ENCODE assay signal across 8 cellular contexts in genomic region chr14:19162034-19162706, GRCh38.
DNase-seq lines count a peak whose midpoint lies in the region; ATAC-seq and TF ChIP-seq lines count a peak whose summit lies in the region.
"Not testable (repeated sequence)": the region's sequence is repeated elsewhere in the genome, so short reads cannot be mapped to it uniquely, and the experiment has no call there.

No MANE protein-coding gene starts in this region.

- H3K9ac ChIP-seq in endodermal cell (ENCODE audit: extremely low read depth, low read length, poor library complexity, severe bottlenecking), result not testable (repeated sequence)

- CTCF ChIA-PET in activated CD8-positive, alpha-beta T cell treated with anti-CD3 and anti-CD28 coated beads, Interleukin-2, amount 10 ng/mL, durations not matched to agents 7 days and 5 days (lab: Charles Lee), result not testable (repeated sequence)

- not testable (repeated sequence) for H3K9me3 Mint-ChIP-seq in activated CD8-positive, alpha-beta T cell treated with anti-CD3 and anti-CD28 coated beads, Interleukin-2, amount 10 ng/mL, durations not matched to agents 7 days and 5 days (ENCODE audit: insufficient read depth)
- H3K9me3 Mint-ChIP-seq in endodermal cell, result peaks cover 36% of the 10 kb centered on the region

- H3K4me3 ChIP-seq in endodermal cell (ENCODE audit: low read length), result not testable (repeated sequence)

- POLR2A ChIA-PET in activated CD8-positive, alpha-beta T cell treated with anti-CD3 and anti-CD28 coated beads, Interleukin-2, amount 10 ng/mL, durations not matched to agents 7 days and 5 days (lab: Charles Lee), result not testable (repeated sequence)

- not testable (repeated sequence) for H3K4me1 ChIP-seq in endodermal cell (ENCODE audit: control insufficient read depth, insufficient read depth, low read length)

- H3K36me3 Mint-ChIP-seq in activated CD8-positive, alpha-beta T cell treated with anti-CD3 and anti-CD28 coated beads, Interleukin-2, amount 10 ng/mL, durations not matched to agents 7 days and 5 days (ENCODE audit: low read depth); endodermal cell (ENCODE audit: low read depth): not testable (repeated sequence)

- not testable (repeated sequence) for TF ChIP-seq CTCF in endodermal cell (conservative IDR thresholded peaks at IDR 0.05)

- intact Hi-C loops in left ventricle myocardium superior (cut with micrococcal nuclease); sciatic nerve (cut with DNase I): not testable (repeated sequence)

- not testable (repeated sequence) for H3K36me3 ChIP-seq in endodermal cell (ENCODE audit: control insufficient read depth, insufficient read depth, low read length)

- H3K27me3 ChIP-seq in endodermal cell (ENCODE audit: control insufficient read depth, insufficient read depth, low read length, poor library complexity, severe bottlenecking), result not testable (repeated sequence)

- ATAC-seq in activated CD8-positive, alpha-beta T cell treated with anti-CD3 and anti-CD28 coated beads, Interleukin-2, amount 10 ng/mL, durations not matched to agents 7 days and 5 days; left ventricle myocardium superior; sciatic nerve: not testable (repeated sequence)

- 60 to 61% methylated on average over 5 of the region's 7 CpGs for WGBS in endodermal cell (ENCODE audit: insufficient coverage in 1 of 2, insufficient read length in 1 of 2), 2 experiments

- not testable (repeated sequence) for H3K27ac Mint-ChIP-seq in activated CD8-positive, alpha-beta T cell treated with anti-CD3 and anti-CD28 coated beads, Interleukin-2, amount 10 ng/mL, durations not matched to agents 7 days and 5 days; endodermal cell

- H3K27me3 Mint-ChIP-seq in activated CD8-positive, alpha-beta T cell treated with anti-CD3 and anti-CD28 coated beads, Interleukin-2, amount 10 ng/mL, durations not matched to agents 7 days and 5 days (ENCODE audit: low read depth); endodermal cell (ENCODE audit: insufficient read depth): not testable (repeated sequence)

- H3K4me1 Mint-ChIP-seq in activated CD8-positive, alpha-beta T cell treated with anti-CD3 and anti-CD28 coated beads, Interleukin-2, amount 10 ng/mL, durations not matched to agents 7 days and 5 days (ENCODE audit: low read depth); endodermal cell: not testable (repeated sequence)

- H3K4me3 Mint-ChIP-seq in activated CD8-positive, alpha-beta T cell treated with anti-CD3 and anti-CD28 coated beads, Interleukin-2, amount 10 ng/mL, durations not matched to agents 7 days and 5 days; endodermal cell: not testable (repeated sequence)

- DNase-seq in activated CD8-positive, alpha-beta T cell treated with anti-CD3 and anti-CD28 coated beads, Interleukin-2, amount 10 ng/mL, durations not matched to agents 7 days and 5 days, result peak; percentile 19
- DNase-seq in activated effector memory CD4-positive, alpha-beta T cell treated with anti-CD3 and anti-CD28 coated beads, Interleukin-2, amount 50 U/mL, for 16 hours, result peak; percentile 66
- peak; percentile 10 for DNase-seq in endodermal cell
- DNase-seq in left ventricle myocardium superior, result peak; percentile 19
- peak; percentile 19 for DNase-seq in islet precursor cell
- peak; percentile 87 for DNase-seq in mesenteric fat pad (ENCODE audit: low spot score)
- DNase-seq in sciatic nerve (ENCODE audit: low spot score), result peak; percentile 26
- DNase-seq in stimulated activated CD8-positive, alpha-beta memory T cell treated with anti-CD3 and anti-CD28 coated beads, Interleukin-4, amount 100 ng/mL, for 48 hours, result peak; percentile 20

- H3K9me3 ChIP-seq in endodermal cell (ENCODE audit: control insufficient read depth, low read length), result peaks cover 12% of the 10 kb centered on the region

- H3K27ac ChIP-seq in endodermal cell (ENCODE audit: low read depth, low read length), result not testable (repeated sequence)

Comparison
In these comparisons a context has a peak if more than half of its experiments do, and no peak if none do; other contexts are left out.
1. DNase-seq: peak in every context shown above with its lines; median percentile 87 in mesenteric fat pad; 66 in activated effector memory CD4-positive, alpha-beta T cell treated with anti-CD3 and anti-CD28 coated beads, Interleukin-2, amount 50 U/mL, for 16 hours; 26 in sciatic nerve; 20 in stimulated activated CD8-positive, alpha-beta memory T cell treated with anti-CD3 and anti-CD28 coated beads, Interleukin-4, amount 100 ng/mL, for 48 hours; 19 in activated CD8-positive, alpha-beta T cell treated with anti-CD3 and anti-CD28 coated beads, Interleukin-2, amount 10 ng/mL, durations not matched to agents 7 days and 5 days; 19 in left ventricle myocardium superior; 19 in islet precursor cell; 10 in endodermal cell.